ENCODE assay signal across 8 cellular contexts in the genomic region with DNA sequence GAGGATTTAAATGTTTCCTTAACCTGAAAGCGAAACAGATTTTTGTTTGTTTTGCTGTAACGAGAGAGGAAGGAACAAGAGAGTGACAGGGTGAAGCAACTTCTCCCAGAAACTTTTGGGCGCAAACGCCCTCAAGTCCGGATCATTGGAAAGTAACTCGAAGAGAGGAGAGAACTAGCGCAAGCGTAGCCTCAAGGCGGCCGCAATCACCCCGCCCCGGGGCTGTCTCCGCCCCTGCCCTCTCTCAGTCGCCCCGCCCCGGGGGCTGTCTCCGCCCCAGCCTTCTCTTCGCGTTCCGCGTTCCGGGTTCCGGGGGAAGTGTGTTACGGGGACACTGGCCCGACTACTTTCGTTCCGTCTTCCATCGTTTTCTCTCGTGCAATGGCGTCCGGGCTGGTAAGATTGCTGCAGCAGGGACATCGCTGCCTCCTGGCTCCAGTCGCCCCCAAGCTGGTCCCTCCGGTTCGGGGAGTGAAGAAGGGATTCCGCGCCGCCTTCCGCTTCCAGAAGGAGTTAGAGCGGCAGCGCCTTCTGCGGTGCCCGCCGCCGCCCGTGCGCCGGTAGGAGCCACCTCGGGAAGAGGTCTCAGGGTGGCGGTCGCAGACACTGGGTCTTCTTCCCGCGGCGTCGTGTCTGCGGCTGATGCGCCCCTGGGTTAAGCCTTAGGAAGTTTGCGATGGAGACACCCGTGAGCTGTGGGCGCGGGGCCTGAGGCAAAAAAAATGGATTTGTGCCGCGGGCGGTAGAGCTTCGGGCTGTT. TPM values are rescaled to one million over a fixed set of nuclear protein-coding genes. Genes with fewer than 3 reads are reported as not detected.
DNase-seq lines count a peak whose midpoint lies in the region; ATAC-seq and TF ChIP-seq lines count a peak whose summit lies in the region.

A gene (plus strand): TSS at position 372 of the 760 bp plus-strand sequence. CDS start 10 bp downstream, at position 382.

- in situ Hi-C loops in GM13976 (cut with MboI; ENCODE audit: low sequenced_read_pairs, unreplicated experiment) = no loop called here

- intact Hi-C loops in left cardiac atrium (cut with DNase I) = no loop called here

- H3K9me3 Mint-ChIP-seq in T-helper 1 cell treated with Interleukin-12 subunit alpha and Interleukin-12 subunit beta and Interleukin-4 antibody, amounts not matched to agents 30 μg/mL and 1 μg/mL, for 36 hours = no peaks in the 10 kb centered on the region
- no peaks in the 10 kb centered on the region for H3K9me3 Mint-ChIP-seq in progenitor cell of endocrine pancreas (ENCODE audit: low read depth)

- H3K36me3 Mint-ChIP-seq in T-helper 1 cell treated with Interleukin-12 subunit alpha and Interleukin-12 subunit beta and Interleukin-4 antibody, amounts not matched to agents 30 μg/mL and 1 μg/mL, for 36 hours (ENCODE audit: low read depth) = peaks cover 17% of the 10 kb centered on the region
- H3K36me3 Mint-ChIP-seq in progenitor cell of endocrine pancreas (ENCODE audit: insufficient read depth) = peaks cover 6% of the 10 kb centered on the region

- ATAC-seq in HG02870 (IDR thresholded peaks at IDR 0.05; ENCODE audit: unreplicated experiment) = peak; percentile 71
- ATAC-seq in left cardiac atrium = peak; percentile 99 to 100

- no peaks in the 10 kb centered on the region for H3K27me3 Mint-ChIP-seq in T-helper 1 cell treated with Interleukin-12 subunit alpha and Interleukin-12 subunit beta and Interleukin-4 antibody, amounts not matched to agents 30 μg/mL and 1 μg/mL, for 36 hours (ENCODE audit: low read depth)
- peaks cover 4% of the 10 kb centered on the region for H3K27me3 Mint-ChIP-seq in progenitor cell of endocrine pancreas

- peak within 1 kb of the TSS; percentile 92 for H3K4me3 Mint-ChIP-seq in T-helper 1 cell treated with Interleukin-12 subunit alpha and Interleukin-12 subunit beta and Interleukin-4 antibody, amounts not matched to agents 30 μg/mL and 1 μg/mL, for 36 hours
- H3K4me3 Mint-ChIP-seq in progenitor cell of endocrine pancreas (ENCODE audit: low read depth) = peak within 1 kb of the TSS; percentile 99

- peaks cover 44% of the 10 kb centered on the region for H3K4me1 Mint-ChIP-seq in T-helper 1 cell treated with Interleukin-12 subunit alpha and Interleukin-12 subunit beta and Interleukin-4 antibody, amounts not matched to agents 30 μg/mL and 1 μg/mL, for 36 hours (ENCODE audit: low read depth)
- H3K4me1 Mint-ChIP-seq in progenitor cell of endocrine pancreas (ENCODE audit: low read depth) = peaks cover 28% of the 10 kb centered on the region

- TF ChIP-seq CTCF in GM13976 (IDR thresholded peaks at IDR 0.05; ENCODE audit: borderline replicate concordance, control extremely low read depth, extremely low read depth, insufficient read depth, missing control alignments) (no peak), progenitor cell of endocrine pancreas (IDR thresholded peaks at IDR 0.05; ENCODE audit: unreplicated experiment) (no peak)

- peak; percentile 94 for DNase-seq in GM13976 (ENCODE audit: low spot score)
- peak; percentile 89 for DNase-seq in NCI-H1694 (lab: John Stamatoyannopoulos, UW)
- DNase-seq in amniotic stem cell (lab: John Stamatoyannopoulos, UW) = peak; percentile 91
- DNase-seq in left cardiac atrium = peak; percentile 96
- DNase-seq in progenitor cell of endocrine pancreas (ENCODE audit: low spot score, unreplicated experiment) = peak; percentile 91
- peak; percentile 98 for DNase-seq in ureter (ENCODE audit: low spot score)

- H3K27ac Mint-ChIP-seq in T-helper 1 cell treated with Interleukin-12 subunit alpha and Interleukin-12 subunit beta and Interleukin-4 antibody, amounts not matched to agents 30 μg/mL and 1 μg/mL, for 36 hours = peak within 1 kb of the TSS; percentile 93
- H3K27ac Mint-ChIP-seq in progenitor cell of endocrine pancreas = peak within 1 kb of the TSS; percentile 99

RNA-seq across cellular contexts. Expression of the gene that starts here (rescaled TPM):
- total RNA-seq in left cardiac atrium (10 to 100 TPM; 28.0 to 29.5 TPM), progenitor cell of endocrine pancreas (26.1 and 27.3 TPM in 2 replicates), ureter (20.6 TPM)

Comparison
In these comparisons a context has a peak if more than half of its experiments do, and no peak if none do; other contexts are left out.
1. Peak in every context shown above with its lines: DNase-seq and ATAC-seq.